Comparison of ENCODE assay signal across 1 cellular context in the genomic region with DNA sequence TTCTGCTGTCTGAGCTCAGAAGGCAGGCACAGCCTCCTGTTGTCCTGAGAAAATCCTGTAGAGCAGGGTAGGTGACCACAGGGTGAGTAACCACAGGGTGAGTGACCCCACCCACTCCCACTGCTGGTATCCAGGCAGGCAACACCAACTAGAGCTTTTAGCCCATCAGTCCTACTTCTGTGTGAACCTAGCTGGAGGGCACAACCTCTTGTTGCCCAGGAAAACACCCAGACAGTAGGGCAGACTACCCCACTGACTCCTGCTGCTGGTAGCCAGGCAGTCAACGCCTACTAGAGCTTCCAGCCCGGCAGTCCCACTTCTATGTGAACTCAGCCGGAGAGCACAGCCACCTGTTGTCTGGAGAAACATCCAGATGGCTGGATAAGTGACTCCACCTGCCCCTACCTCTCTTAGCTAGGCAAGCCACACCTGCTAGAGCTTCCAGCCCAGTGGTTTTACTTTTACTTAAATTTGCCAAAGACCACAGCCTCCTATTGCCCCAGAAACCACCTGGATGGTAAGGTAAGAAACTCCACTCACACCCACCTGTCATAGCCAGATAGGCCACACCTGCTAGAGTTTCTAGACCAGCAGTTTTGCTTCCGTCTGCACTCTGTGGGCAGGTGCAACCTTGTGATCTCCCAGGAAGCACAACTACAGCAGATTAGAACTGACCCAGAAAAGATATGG.
TF ChIP-seq lines count a peak whose summit lies in the region.

No MANE protein-coding gene starts in this region.

TF ChIP-seq in GM23338, 12 proteins besides CTCF, POLR2A, EP300 and RAD21 (continued from another document):
- TF ChIP-seq, protein P1, sequence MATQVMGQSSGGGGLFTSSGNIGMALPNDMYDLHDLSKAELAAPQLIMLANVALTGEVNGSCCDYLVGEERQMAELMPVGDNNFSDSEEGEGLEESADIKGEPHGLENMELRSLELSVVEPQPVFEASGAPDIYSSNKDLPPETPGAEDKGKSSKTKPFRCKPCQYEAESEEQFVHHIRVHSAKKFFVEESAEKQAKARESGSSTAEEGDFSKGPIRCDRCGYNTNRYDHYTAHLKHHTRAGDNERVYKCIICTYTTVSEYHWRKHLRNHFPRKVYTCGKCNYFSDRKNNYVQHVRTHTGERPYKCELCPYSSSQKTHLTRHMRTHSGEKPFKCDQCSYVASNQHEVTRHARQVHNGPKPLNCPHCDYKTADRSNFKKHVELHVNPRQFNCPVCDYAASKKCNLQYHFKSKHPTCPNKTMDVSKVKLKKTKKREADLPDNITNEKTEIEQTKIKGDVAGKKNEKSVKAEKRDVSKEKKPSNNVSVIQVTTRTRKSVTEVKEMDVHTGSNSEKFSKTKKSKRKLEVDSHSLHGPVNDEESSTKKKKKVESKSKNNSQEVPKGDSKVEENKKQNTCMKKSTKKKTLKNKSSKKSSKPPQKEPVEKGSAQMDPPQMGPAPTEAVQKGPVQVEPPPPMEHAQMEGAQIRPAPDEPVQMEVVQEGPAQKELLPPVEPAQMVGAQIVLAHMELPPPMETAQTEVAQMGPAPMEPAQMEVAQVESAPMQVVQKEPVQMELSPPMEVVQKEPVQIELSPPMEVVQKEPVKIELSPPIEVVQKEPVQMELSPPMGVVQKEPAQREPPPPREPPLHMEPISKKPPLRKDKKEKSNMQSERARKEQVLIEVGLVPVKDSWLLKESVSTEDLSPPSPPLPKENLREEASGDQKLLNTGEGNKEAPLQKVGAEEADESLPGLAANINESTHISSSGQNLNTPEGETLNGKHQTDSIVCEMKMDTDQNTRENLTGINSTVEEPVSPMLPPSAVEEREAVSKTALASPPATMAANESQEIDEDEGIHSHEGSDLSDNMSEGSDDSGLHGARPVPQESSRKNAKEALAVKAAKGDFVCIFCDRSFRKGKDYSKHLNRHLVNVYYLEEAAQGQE (IDR thresholded peaks at IDR 0.05; ENCODE audit: unreplicated experiment), result no peak
- TF ChIP-seq JUNB (IDR thresholded peaks at IDR 0.05; ENCODE audit: unreplicated experiment), result no peak
